In the genomic region with DNA sequence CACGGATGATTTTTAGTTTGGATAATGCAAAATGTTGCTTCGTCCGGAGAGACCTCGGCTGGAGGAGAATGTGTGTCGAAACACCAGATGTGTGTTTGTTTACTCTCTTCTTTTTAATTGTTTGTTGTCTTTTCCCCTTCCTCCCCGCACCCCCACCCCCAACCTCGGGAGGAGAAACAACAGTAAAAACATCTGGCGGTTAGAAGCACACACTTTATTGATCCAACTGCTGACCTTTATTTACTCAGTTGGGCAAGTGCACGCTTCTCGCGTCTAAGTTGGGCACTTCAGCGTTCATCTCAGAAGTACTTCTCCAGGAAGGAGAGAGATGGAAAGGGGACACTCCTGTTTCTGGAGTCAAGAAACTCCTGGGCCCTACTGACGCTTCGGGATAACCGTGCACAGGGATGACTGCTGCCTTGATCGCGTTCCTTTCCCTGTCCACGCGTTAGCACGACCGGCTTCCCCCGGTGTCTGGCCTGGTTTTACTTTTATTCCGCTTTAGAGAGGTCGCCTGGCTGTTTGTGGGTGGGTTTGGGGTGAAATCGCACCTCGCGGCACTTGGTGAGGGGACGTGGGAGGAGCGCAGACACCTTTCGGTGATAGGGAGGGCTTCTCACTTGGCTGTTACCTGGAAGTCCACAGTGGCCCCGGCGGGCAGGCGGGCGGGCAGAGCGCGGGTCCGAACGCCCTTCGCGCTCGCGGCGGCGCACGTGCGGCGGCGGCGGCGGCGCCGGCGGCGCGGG, we compare ENCODE assay signal across 8 cellular contexts.
DNase-seq lines count a peak whose midpoint lies in the region; ATAC-seq lines count a peak whose summit lies in the region.

No MANE protein-coding gene starts in this region.

- H3K4me3 Mint-ChIP-seq in T-helper 1 cell treated with Interleukin-12 subunit alpha and Interleukin-12 subunit beta and Interleukin-4 antibody, amounts not matched to agents 30 μg/mL and 1 μg/mL, for 36 hours, result peak overlapping the region; percentile 75

- no peaks in the 10 kb centered on the region for H3K9me3 ChIP-seq in muscle layer of duodenum (ENCODE audit: control insufficient read depth in 1 of 2, low read length in 2 of 2)

- peaks cover 75% of the 10 kb centered on the region for H3K27me3 Mint-ChIP-seq in T-helper 1 cell treated with Interleukin-12 subunit alpha and Interleukin-12 subunit beta and Interleukin-4 antibody, amounts not matched to agents 30 μg/mL and 1 μg/mL, for 36 hours (ENCODE audit: low read depth)

- H3K4me1 Mint-ChIP-seq in T-helper 1 cell treated with Interleukin-12 subunit alpha and Interleukin-12 subunit beta and Interleukin-4 antibody, amounts not matched to agents 30 μg/mL and 1 μg/mL, for 36 hours (ENCODE audit: low read depth), result peaks cover 29% of the 10 kb centered on the region

- no peaks in the 10 kb centered on the region for H3K9me3 Mint-ChIP-seq in T-helper 1 cell treated with Interleukin-12 subunit alpha and Interleukin-12 subunit beta and Interleukin-4 antibody, amounts not matched to agents 30 μg/mL and 1 μg/mL, for 36 hours

- peak overlapping the region; percentile 18 for H3K27ac Mint-ChIP-seq in T-helper 1 cell treated with Interleukin-12 subunit alpha and Interleukin-12 subunit beta and Interleukin-4 antibody, amounts not matched to agents 30 μg/mL and 1 μg/mL, for 36 hours

- H3K27me3 ChIP-seq in muscle layer of duodenum (ENCODE audit: low read depth, low read length), result peaks cover 6% of the 10 kb centered on the region

- ATAC-seq in HG03175 (IDR thresholded peaks at IDR 0.05; ENCODE audit: unreplicated experiment) (no peak), HG02970 (IDR thresholded peaks at IDR 0.05; ENCODE audit: low FRiP score, unreplicated experiment) (no peak)

- H3K36me3 Mint-ChIP-seq in T-helper 1 cell treated with Interleukin-12 subunit alpha and Interleukin-12 subunit beta and Interleukin-4 antibody, amounts not matched to agents 30 μg/mL and 1 μg/mL, for 36 hours (ENCODE audit: low read depth), result peaks cover 2% of the 10 kb centered on the region

- peaks cover 0 to 3% of the 10 kb centered on the region in 2 donors for H3K4me1 ChIP-seq in muscle layer of duodenum (ENCODE audit: control insufficient read depth in 1 of 2, insufficient read depth in 2 of 2, low read length in 2 of 2)

- H3K4me3 ChIP-seq in muscle layer of duodenum (ENCODE audit: low read depth in 1 of 2, low read length in 2 of 2), result peak overlapping the region; percentile 87

- no peaks in the 10 kb centered on the region for H3K36me3 ChIP-seq in muscle layer of duodenum (ENCODE audit: control insufficient read depth in 1 of 2, insufficient read depth in 2 of 2, low read length in 2 of 2)

- DNase-seq in T-helper 1 cell (no peak), NCI-H526 (lab: John Stamatoyannopoulos, UW) (peak; percentile 19 to 56), ecto neural progenitor cell (ENCODE audit: low spot score) (peak; percentile 54), NCI-H2227 treated with DMSO at 0.1 percent for 48 hours (lab: John Stamatoyannopoulos, UW) (no peak)

- peak overlapping the region; percentile 84 for H3K27ac ChIP-seq in muscle layer of duodenum (ENCODE audit: low read length)

Comparison
In these comparisons a context has a peak if more than half of its experiments do, and no peak if none do; other contexts are left out.
1. DNase-seq: peak in NCI-H526 (2 of 2) and ecto neural progenitor cell (single experiment); none in T-helper 1 cell (0 of 5) and NCI-H2227 treated with DMSO at 0.1 percent for 48 hours (single experiment).